12 cellular contexts compared by ENCODE assay signal in the genomic region with DNA sequence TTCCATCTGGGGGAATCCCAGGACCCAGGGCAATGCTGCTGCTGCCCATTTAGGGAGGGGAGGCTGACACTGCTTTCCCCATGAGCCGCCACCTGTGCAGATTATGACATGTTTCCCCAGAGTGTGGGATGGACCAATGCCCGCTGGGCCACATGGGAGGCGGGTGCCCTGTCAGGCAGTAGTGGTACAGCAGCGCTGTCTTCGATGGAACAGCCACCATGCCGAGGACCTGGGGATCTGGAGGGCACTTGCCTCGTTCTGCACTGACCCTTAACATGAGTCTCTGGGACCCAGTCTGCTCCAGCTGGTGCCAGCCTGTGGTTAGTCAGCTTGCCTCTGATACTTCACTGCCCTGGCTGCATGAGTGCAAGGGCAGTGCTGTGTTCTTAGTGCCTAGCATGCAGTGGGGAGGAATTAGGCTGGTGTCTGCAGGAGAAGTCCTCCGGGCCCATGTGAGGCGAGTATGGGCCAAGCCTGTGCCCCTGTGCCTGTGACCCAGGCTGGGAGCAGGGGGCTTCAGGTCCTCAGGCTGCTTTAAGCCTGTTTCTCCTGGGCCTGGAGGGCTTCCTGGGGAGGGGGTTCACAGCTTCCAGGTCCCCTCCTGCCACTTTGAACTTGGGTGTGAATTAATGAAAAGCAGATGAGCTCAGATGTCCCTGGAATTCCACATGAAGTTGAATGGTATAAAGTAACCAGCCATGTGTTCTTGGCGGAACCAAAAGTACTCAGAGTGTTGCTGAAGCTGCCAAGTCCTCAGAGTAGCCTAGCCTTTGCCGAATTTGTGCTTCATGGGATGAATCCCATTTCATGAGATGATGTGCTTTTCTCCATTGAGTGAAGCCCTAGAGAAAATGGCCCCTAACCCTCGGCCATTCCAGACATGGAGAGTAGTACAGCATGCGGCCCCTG. TPM values are rescaled to one million over a fixed set of nuclear protein-coding genes. Genes with fewer than 3 reads are reported as not detected.
DNase-seq lines count a peak whose midpoint lies in the region; TF ChIP-seq lines count a peak whose summit lies in the region.
"Had no signal": no experiment of that assay in that cellular context is flagged by ENCODE, and none has a peak within 500 bp of the region (broad histone marks: within the 10 kb centered on the region; RNA-seq: fewer than 3 reads in every experiment).

No MANE protein-coding gene starts in this region.

- no peak overlapping the region for H2BK120ac ChIP-seq in trophoblast cell (ENCODE audit: insufficient read depth, low read length, poor library complexity)

- TF ChIP-seq CTCF in KMS-11 (conservative IDR thresholded peaks at IDR 0.05; ENCODE audit: low read depth, low read length) (no peak), coronary artery (IDR thresholded peaks at IDR 0.05) (no peak), WERI-Rb-1 (IDR thresholded peaks at IDR 0.05; ENCODE audit: low read depth, low read length) (no peak), breast epithelium (IDR thresholded peaks at IDR 0.05) (no peak)

- H4K20me1 ChIP-seq in BLaER1 treated with 17β-estradiol and CSF1 and Interleukin-3, amounts not matched to agents 10 nM and 100 nM: peaks cover 96 to 100% (median 100%) of the 10 kb centered on the region in 11 experiments
- H4K20me1 ChIP-seq in KMS-11 (ENCODE audit: insufficient read depth): no peaks in the 10 kb centered on the region

- no peak overlapping the region for H3K4me3 ChIP-seq in BLaER1 treated with 17β-estradiol and CSF1 and Interleukin-3, amounts not matched to agents 10 nM and 100 nM
- H3K4me3 ChIP-seq in KMS-11 (IDR thresholded peaks at IDR 0.05; ENCODE audit: insufficient read depth, low read depth, low read length): no peak overlapping the region
- no peak overlapping the region for H3K4me3 ChIP-seq in coronary artery
- no peak overlapping the region for H3K4me3 ChIP-seq in trophoblast cell (ENCODE audit: low read depth, low read length)
- H3K4me3 ChIP-seq in WERI-Rb-1 (ENCODE audit: low read depth, low read length): no peak overlapping the region
- no peak overlapping the region for H3K4me3 ChIP-seq in breast epithelium
- H3K4me3 ChIP-seq: GM23248, skin epidermis had no signal

- H3K4me1 ChIP-seq in BLaER1 treated with 17β-estradiol and CSF1 and Interleukin-3, amounts not matched to agents 10 nM and 100 nM: peaks cover 98 to 100% (median 100%) of the 10 kb centered on the region in 10 experiments
- H3K4me1 ChIP-seq in KMS-11 (ENCODE audit: low read depth, poor library complexity, severe bottlenecking) (peaks cover 93% of the 10 kb centered on the region), trophoblast cell (ENCODE audit: control insufficient read depth in 1 of 2, insufficient read depth in 2 of 2, low read length in 2 of 2) (peaks cover 18 to 27% of the 10 kb centered on the region in 2 experiments), breast epithelium (peaks cover 15 to 32% of the 10 kb centered on the region in 2 donors)

- no peak overlapping the region for H3K14ac ChIP-seq in trophoblast cell (ENCODE audit: low read length)

- DNase-seq in coronary artery (ENCODE audit: low spot score) (no peak), trophoblast cell (no peak), WERI-Rb-1 (no peak), NCI-H146 (lab: John Stamatoyannopoulos, UW) (no peak), iPS-NIHi11 (ENCODE audit: low spot score) (no peak), breast epithelium (ENCODE audit: low spot score in 2 of 2) (no peak)
- DNase-seq: aorta, GM23248, NCI-H1417 had no signal

- intact Hi-C loops in breast epithelium (cut with DNase I; ENCODE audit: low total_unique reads): no loop called here

- no peak for TF ChIP-seq POLR2A in breast epithelium (IDR thresholded peaks at IDR 0.05)

- no peak overlapping the region for H4K91ac ChIP-seq in trophoblast cell (ENCODE audit: low read depth, low read length)

- H3K9ac ChIP-seq in BLaER1 treated with 17β-estradiol and CSF1 and Interleukin-3, amounts not matched to agents 10 nM and 100 nM: peak overlapping the region in 1 of 11 experiments; percentile 11; a peak in 1 of 22 replicates
- peak overlapping the region; percentile 3; the same call in 1 of the 2 replicates for H3K9ac ChIP-seq in KMS-11
- H3K9ac ChIP-seq in trophoblast cell (ENCODE audit: low read length): no peak overlapping the region
- H3K9ac ChIP-seq: GM23248 had no signal

- peaks cover 13 to 57% (median 34%) of the 10 kb centered on the region in 11 experiments; a peak in 21 of 22 replicates for H3K36me3 ChIP-seq in BLaER1 treated with 17β-estradiol and CSF1 and Interleukin-3, amounts not matched to agents 10 nM and 100 nM
- H3K36me3 ChIP-seq in KMS-11 (ENCODE audit: insufficient read depth) (peaks cover 3% of the 10 kb centered on the region; the same call in 1 of the 2 replicates), trophoblast cell (ENCODE audit: control insufficient read depth in 1 of 2, insufficient read depth in 2 of 2, low read length in 2 of 2) (peaks cover 0 to 15% of the 10 kb centered on the region in 2 experiments), WERI-Rb-1 (no peaks in the 10 kb centered on the region; the same call in 1 of the 2 replicates), breast epithelium (no peaks in the 10 kb centered on the region)

- no peak overlapping the region for H4K12ac ChIP-seq in trophoblast cell (ENCODE audit: low read depth, low read length)

- H4K8ac ChIP-seq in trophoblast cell (ENCODE audit: low read depth, low read length): no peak overlapping the region

- no peaks in the 10 kb centered on the region for H3K27me3 ChIP-seq in BLaER1 treated with 17β-estradiol and CSF1 and Interleukin-3, amounts not matched to agents 10 nM and 100 nM
- H3K27me3 ChIP-seq in KMS-11 (ENCODE audit: insufficient read depth, low read depth) (no peaks in the 10 kb centered on the region), trophoblast cell (ENCODE audit: insufficient read depth, low read length) (no peaks in the 10 kb centered on the region), WERI-Rb-1 (ENCODE audit: insufficient read depth, low read depth, severe bottlenecking) (no peaks in the 10 kb centered on the region), breast epithelium (no peaks in the 10 kb centered on the region)

- H3K4me2 ChIP-seq in BLaER1 treated with 17β-estradiol and CSF1 and Interleukin-3, amounts not matched to agents 10 nM and 100 nM: peak overlapping the region; percentile 38 to 99 (median 94)
- H3K4me2 ChIP-seq in KMS-11: peak overlapping the region; percentile 99
- no peak overlapping the region for H3K4me2 ChIP-seq in trophoblast cell (ENCODE audit: low read length)

- no peaks in the 10 kb centered on the region for H3K9me3 ChIP-seq in BLaER1 treated with 17β-estradiol and CSF1 and Interleukin-3, amounts not matched to agents 10 nM and 100 nM (replicated peaks in 1 of 11)
- H3K9me3 ChIP-seq in trophoblast cell (ENCODE audit: insufficient read depth, low read depth, low read length) (no peaks in the 10 kb centered on the region), WERI-Rb-1 (ENCODE audit: severe bottlenecking) (no peaks in the 10 kb centered on the region), breast epithelium (no peaks in the 10 kb centered on the region)

- no peak overlapping the region for H2AK5ac ChIP-seq in trophoblast cell (ENCODE audit: low read length)

- H3K27ac ChIP-seq in BLaER1 treated with 17β-estradiol and CSF1 and Interleukin-3, amounts not matched to agents 10 nM and 100 nM: peak overlapping the region in 5 of 11 experiments; percentile 14 to 55 (median 29); a peak in 5 of 22 replicates
- peak overlapping the region; percentile 95; the same call in 1 of the 2 replicates for H3K27ac ChIP-seq in KMS-11
- peak overlapping the region; percentile 16 to 66 for H3K27ac ChIP-seq in coronary artery
- H3K27ac ChIP-seq in trophoblast cell (ENCODE audit: low read depth, low read length): no peak overlapping the region
- no peak overlapping the region for H3K27ac ChIP-seq in WERI-Rb-1
- peak overlapping the region in 1 of 2 donors; percentile 53 for H3K27ac ChIP-seq in breast epithelium
- H3K27ac ChIP-seq: GM23248 had no signal

- no CpG with 5 or more reads among the region's 13 CpGs for WGBS in trophoblast cell (ENCODE audit: extremely low coverage, insufficient coverage, insufficient read length)

- H2AFZ ChIP-seq in KMS-11 (ENCODE audit: low read depth) (no peak overlapping the region), trophoblast cell (ENCODE audit: insufficient read depth, low read length, poor library complexity) (peak overlapping the region; percentile 21)
- H2AFZ ChIP-seq: GM23248 had no signal

- H3K79me2 ChIP-seq in KMS-11 (ENCODE audit: insufficient read depth, low read depth): peaks cover 97% of the 10 kb centered on the region
- H3K79me2 ChIP-seq in trophoblast cell (ENCODE audit: control insufficient read depth, insufficient read depth, low read length, poor library complexity): peaks cover 21% of the 10 kb centered on the region

- peak overlapping the region; percentile 25 for H3K23ac ChIP-seq in trophoblast cell (ENCODE audit: low read length)

- no peaks in the 10 kb centered on the region for H3K79me1 ChIP-seq in trophoblast cell (ENCODE audit: low read length)

- no peak overlapping the region for H2BK5ac ChIP-seq in trophoblast cell (ENCODE audit: low read depth, low read length, poor library complexity)

- H3K18ac ChIP-seq in trophoblast cell (ENCODE audit: low read length): no peak overlapping the region

- H2BK12ac ChIP-seq in trophoblast cell (ENCODE audit: low read length): no peak overlapping the region

- H3K4ac ChIP-seq in trophoblast cell (ENCODE audit: low read depth, low read length): peak overlapping the region; percentile 35

RNA-seq across cellular contexts. Expression of a gene that starts 22.9 kb away (rescaled TPM):
- 76.0 and 79.4 TPM in 2 replicates for polyA plus RNA-seq in trophoblast cell (2013)
- total RNA-seq in breast epithelium: 10 to 100 TPM; 26.3 to 52.2 (median 28.2) TPM

Comparison
In these comparisons a context has a peak if more than half of its experiments do, and no peak if none do; other contexts are left out.
1. H3K27ac ChIP-seq: peak in KMS-11 (single experiment) and coronary artery (2 of 2); none in trophoblast cell (single experiment) and WERI-Rb-1 (single experiment).